ENCODE assay signal across 9 cellular contexts in the genomic region with DNA sequence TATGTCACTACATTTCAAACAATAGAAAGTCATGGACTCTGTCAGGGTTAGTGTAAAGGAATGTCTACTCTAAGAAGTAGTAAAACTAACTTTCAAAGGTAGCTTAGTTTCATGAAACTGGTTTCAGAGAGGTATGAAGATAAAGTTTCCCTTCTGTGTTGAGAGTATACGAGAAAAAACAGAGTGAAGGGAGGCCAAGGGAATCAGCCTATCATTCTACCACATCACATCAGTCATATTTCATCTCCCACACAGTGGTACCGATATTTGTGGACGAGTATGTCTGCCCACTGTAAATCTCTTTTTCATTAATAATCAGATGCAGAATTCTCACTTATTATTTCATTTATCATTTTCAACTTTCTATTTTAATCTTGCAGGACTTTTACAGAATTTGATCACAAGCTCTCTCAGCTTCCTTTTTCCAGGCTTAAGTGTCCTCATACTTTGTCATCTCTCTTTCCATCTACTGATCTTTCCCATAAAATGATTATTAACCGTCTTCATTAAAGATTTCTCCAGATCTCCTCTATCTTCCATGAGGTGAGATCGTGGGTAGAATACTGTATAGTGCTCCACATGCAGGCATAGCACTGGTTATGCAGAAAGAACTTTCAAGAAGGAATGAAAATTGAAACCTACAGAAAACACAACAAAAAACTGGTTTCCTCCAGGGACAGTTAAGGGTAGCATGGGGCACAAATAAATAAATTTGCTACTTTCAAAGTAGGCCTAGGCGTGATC. TPM values are rescaled to one million over a fixed set of nuclear protein-coding genes. Genes with fewer than 3 reads are reported as not detected.
A peak's percentile ranks its signal among the peaks of the same experiment; 100 is the strongest.
DNase-seq lines count a peak whose midpoint lies in the region; ATAC-seq, FAIRE-seq and TF ChIP-seq lines count a peak whose summit lies in the region.
"Had no signal": no experiment of that assay in that cellular context is flagged by ENCODE, and none has a peak within 500 bp of the region (broad histone marks: within the 10 kb centered on the region; RNA-seq: fewer than 3 reads in every experiment).

No MANE protein-coding gene starts in this region.

- H3K9me3 Mint-ChIP-seq in CD8-positive, alpha-beta T cell: no peaks in the 10 kb centered on the region
- H3K9me3 Mint-ChIP-seq in nephron progenitor cell: peaks cover 3% of the 10 kb centered on the region

- no peak for TF ChIP-seq CTCF in CD8-positive, alpha-beta T cell (IDR thresholded peaks at IDR 0.05)
- TF ChIP-seq CTCF in K562 (IDR thresholded peaks at IDR 0.05 in 2 of 3, conservative IDR thresholded peaks at IDR 0.05 in 1 of 3; ENCODE audit: insufficient read depth in 2 of 3, low read depth in 1 of 3, low read length in 3 of 3) (no peak), nephron progenitor cell (IDR thresholded peaks at IDR 0.05) (no peak)

- peaks cover 3% of the 10 kb centered on the region for H3K36me3 Mint-ChIP-seq in CD8-positive, alpha-beta T cell
- H3K36me3 Mint-ChIP-seq in nephron progenitor cell (ENCODE audit: low read depth): no peaks in the 10 kb centered on the region

- no peaks in the 10 kb centered on the region for H3K36me3 ChIP-seq in CD8-positive, alpha-beta T cell (ENCODE audit: insufficient read depth, low read length)
- no peaks in the 10 kb centered on the region for H3K36me3 ChIP-seq in K562 (ENCODE audit: control insufficient read depth, insufficient read depth, low read length)

- peak overlapping the region; percentile 61 for H3K27ac Mint-ChIP-seq in CD8-positive, alpha-beta T cell
- H3K27ac Mint-ChIP-seq in nephron progenitor cell: no peak overlapping the region

- no peak for TF ChIP-seq RAD21 in K562 (CRISPR knock-in tag; conservative IDR thresholded peaks at IDR 0.05 in 1 of 2, IDR thresholded peaks at IDR 0.05 in 1 of 2)

- no peaks in the 10 kb centered on the region for H3K27me3 ChIP-seq in CD8-positive, alpha-beta T cell (ENCODE audit: insufficient read depth, low read length)
- no peaks in the 10 kb centered on the region for H3K27me3 ChIP-seq in K562 (ENCODE audit: control insufficient read depth in 2 of 2, insufficient read depth in 2 of 2, low read length in 2 of 2)

- no peak overlapping the region for H3K27ac ChIP-seq in CD8-positive, alpha-beta T cell (ENCODE audit: low read depth, low read length)
- H3K27ac ChIP-seq in K562 (ENCODE audit: extremely low read depth, low read depth, low read length): no peak overlapping the region

- in situ Hi-C loops in K562 (cut with MboI): loop anchor here (10.0 kb wide), 1 partner anchor 203 kb away; no protein-coding TSS in a partner anchor

- no peak for TF ChIP-seq EP300 in K562 (IDR thresholded peaks at IDR 0.05; ENCODE audit: low read length)

- no peak for DNase-seq in CD8-positive, alpha-beta T cell
- DNase-seq in K562 (ENCODE audit: extremely low read depth in 1 of 4, low spot score in 3 of 4) (no peak), nephron progenitor cell (no peak), NCI-H146 (lab: John Stamatoyannopoulos, UW) (no peak), NCI-H2081 (lab: John Stamatoyannopoulos, UW) (no peak)
- DNase-seq: stimulated activated naive CD4-positive, alpha-beta T cell treated with Interleukin-2 at 50 U/mL for 16 hours had no signal

- H3K4me3 ChIP-seq in CD8-positive, alpha-beta T cell (ENCODE audit: low read depth, low read length): no peak overlapping the region
- no peak overlapping the region for H3K4me3 ChIP-seq in K562

- no peak for FAIRE-seq in K562 (lab: Jason Lieb, UNC)

- POLR2A ChIA-PET in CD8-positive, alpha-beta T cell (lab: Charles Lee): interaction anchor here (1.3 kb wide), 1 partner anchor 10 kb away, joined by 8 read pairs; no protein-coding TSS in a partner anchor
- POLR2A ChIA-PET in K562 (lab: Yijun Ruan, JAX): no interaction called here

- peaks cover 30% of the 10 kb centered on the region for H3K4me1 Mint-ChIP-seq in CD8-positive, alpha-beta T cell (ENCODE audit: low read depth)
- peaks cover 40% of the 10 kb centered on the region for H3K4me1 Mint-ChIP-seq in nephron progenitor cell

- CTCF ChIA-PET in CD8-positive, alpha-beta T cell (lab: Charles Lee): interaction anchor here (0.6 to 2.5 kb wide), 22 partner anchors 9 to 1411 kb away, joined by 3 to 21 read pairs (median 4); partner anchors contain the start of gene IFI16
- CTCF ChIA-PET in K562 (lab: Yijun Ruan, JAX; ENCODE audit: low intra/inter-chr PET ratio): interaction anchor here (0.6 to 1.4 kb wide), 4 partner anchors 74 to 491 kb away, joined by 3 to 5 read pairs (median 4); no protein-coding TSS in a partner anchor

- H2AFZ ChIP-seq in K562 (ENCODE audit: low read depth, low read length): no peak overlapping the region

- H3K79me2 ChIP-seq in K562 (ENCODE audit: control insufficient read depth, insufficient read depth, low read length): no peaks in the 10 kb centered on the region

- peaks cover 6% of the 10 kb centered on the region for H3K4me1 ChIP-seq in CD8-positive, alpha-beta T cell (ENCODE audit: insufficient read depth, low read length)
- no peaks in the 10 kb centered on the region; a peak in 1 of 5 replicates for H3K4me1 ChIP-seq in K562 (replicated peaks in 1 of 2; ENCODE audit: control insufficient read depth in 2 of 2, insufficient read depth in 2 of 2, low read length in 2 of 2)

- TF ChIP-seq POLR2A in K562 (conservative IDR thresholded peaks at IDR 0.05): no peak

- no peaks in the 10 kb centered on the region for H3K9me1 ChIP-seq in K562 (ENCODE audit: control insufficient read depth, insufficient read depth, low read length)

- no peaks in the 10 kb centered on the region for H3K9me3 ChIP-seq in CD8-positive, alpha-beta T cell (ENCODE audit: low read length)
- no peaks in the 10 kb centered on the region for H3K9me3 ChIP-seq in K562 (replicated peaks; ENCODE audit: control insufficient read depth, insufficient read depth, low read depth, low read length)

- H3K9ac ChIP-seq in K562 (ENCODE audit: insufficient read depth in 1 of 2, low read depth in 2 of 2, low read length in 2 of 2): no peak overlapping the region

- peak; percentile 33 for ATAC-seq in CD8-positive, alpha-beta T cell
- ATAC-seq in HG02852 (IDR thresholded peaks at IDR 0.05; ENCODE audit: unreplicated experiment) (peak; percentile 16), K562 (peak; percentile 47; the same call in 2 of the 3 replicates), GM21390 (IDR thresholded peaks at IDR 0.05; ENCODE audit: unreplicated experiment) (no peak), GM19463 (IDR thresholded peaks at IDR 0.05; ENCODE audit: unreplicated experiment) (no peak)

- H3K4me2 ChIP-seq in K562 (ENCODE audit: insufficient read depth, low read length): no peak overlapping the region

- no peaks in the 10 kb centered on the region for H4K20me1 ChIP-seq in K562 (replicated peaks; ENCODE audit: control insufficient read depth, insufficient read depth, low read length)

- no peaks in the 10 kb centered on the region for H3K27me3 Mint-ChIP-seq in CD8-positive, alpha-beta T cell (ENCODE audit: low read depth)
- H3K27me3 Mint-ChIP-seq in nephron progenitor cell (ENCODE audit: low read depth, poor library complexity): no peaks in the 10 kb centered on the region

- intact Hi-C loops in CD8-positive, alpha-beta T cell (cut with DNase I, micrococcal nuclease): loop anchor here (1.0 to 10.0 kb wide), 10 partner anchors 9 to 1033 kb away; partner anchors contain the start of gene IFI16 (in 1 of the 2)
- intact Hi-C loops in K562 (cut with micrococcal nuclease): loop anchor here (1.0 to 10.0 kb wide), 6 partner anchors 75 to 796 kb away; partner anchors contain the start of gene SPTA1

- peak overlapping the region; percentile 54 for H3K4me3 Mint-ChIP-seq in CD8-positive, alpha-beta T cell
- H3K4me3 Mint-ChIP-seq in nephron progenitor cell: peak overlapping the region; percentile 94

- 21% methylated on average over 6 of the region's 6 CpGs for WGBS in K562 (ENCODE audit: insufficient coverage, low coverage, missing lambda C conversion rate)

- BruUV-seq in K562 (replicated peaks; lab: Mats Ljungman, UMichigan): no TSS peak

TF ChIP-seq in K562, 482 proteins besides CTCF, POLR2A, EP300 and RAD21:
- TF ChIP-seq PPARD (CRISPR knock-in tag; IDR thresholded peaks at IDR 0.05): no peak
- TF ChIP-seq ERF (CRISPR knock-in tag; IDR thresholded peaks at IDR 0.05): no peak
- TF ChIP-seq, protein P1, sequence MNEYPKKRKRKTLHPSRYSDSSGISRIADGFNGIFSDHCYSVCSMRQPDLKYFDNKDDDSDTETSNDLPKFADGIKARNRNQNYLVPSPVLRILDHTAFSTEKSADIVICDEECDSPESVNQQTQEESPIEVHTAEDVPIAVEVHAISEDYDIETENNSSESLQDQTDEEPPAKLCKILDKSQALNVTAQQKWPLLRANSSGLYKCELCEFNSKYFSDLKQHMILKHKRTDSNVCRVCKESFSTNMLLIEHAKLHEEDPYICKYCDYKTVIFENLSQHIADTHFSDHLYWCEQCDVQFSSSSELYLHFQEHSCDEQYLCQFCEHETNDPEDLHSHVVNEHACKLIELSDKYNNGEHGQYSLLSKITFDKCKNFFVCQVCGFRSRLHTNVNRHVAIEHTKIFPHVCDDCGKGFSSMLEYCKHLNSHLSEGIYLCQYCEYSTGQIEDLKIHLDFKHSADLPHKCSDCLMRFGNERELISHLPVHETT (CRISPR knock-in tag; conservative IDR thresholded peaks at IDR 0.05 in 1 of 2, IDR thresholded peaks at IDR 0.05 in 1 of 2): no peak

RNA-seq across cellular contexts. Expression of gene IFI16, which starts 11.5 kb away (rescaled TPM):
- 10 to 100 TPM; 26.1 to 32.1 TPM for total RNA-seq in CD8-positive, alpha-beta T cell
- total RNA-seq in K562 (2011; cell fraction: chromatin; rRNA removed; ENCODE audit: low replicate concordance): 0.25 and 0.32 TPM in 2 replicates
- 0.17 TPM in 1 of 2 replicates, not detected in the other for total RNA-seq in K562 (2011; cell fraction: nucleolus; rRNA removed)
- 0.84 TPM in 1 of 2 replicates, not detected in the other for total RNA-seq in K562 (2011; cell fraction: nucleoplasm; rRNA removed)
- total RNA-seq in K562 (2014; rRNA removed): 1.2 and 1.6 TPM in 2 replicates
- total RNA-seq in K562 (2014; rRNA removed; fragmentation: Illumina TruSeq; extraction: Trizol): 0.45 and 1.0 TPM in 2 replicates
- total RNA-seq in K562 (2015; rRNA removed; fragmentation: Illumina TruSeq; extraction: Trizol): 1.4 and 1.9 TPM in 2 replicates
- total RNA-seq in K562 (2021): 1.1 and 1.8 TPM in 2 replicates
- polyA plus RNA-seq in K562 (2011; rRNA removed): 0.18 and 0.70 TPM in 2 replicates
- 0.04 and 0.19 TPM in 2 replicates for polyA plus RNA-seq in K562 (2011; cell fraction: cytosol; rRNA removed)
- 0.15 and 0.51 TPM in 2 replicates for polyA plus RNA-seq in K562 (2011; cell fraction: nucleus; rRNA removed)
- polyA plus RNA-seq in K562 (2012): 2.9 and 16.3 TPM in 2 replicates
- 2.6 and 3.2 TPM in 2 replicates for polyA plus RNA-seq in K562 (2014; fragmentation: Illumina TruSeq; extraction: Trizol)
- polyA plus RNA-seq in K562 (2014; fragmentation: Nextera tagmentation; extraction: Ambion mirVana): 1 to 10 TPM; 1.7 to 2.8 TPM
- polyA plus RNA-seq in K562 (2014; rRNA removed): 1.6 and 2.3 TPM in 2 replicates
- 0.33 and 0.63 TPM in 2 replicates for polyA minus RNA-seq in K562 (2011; rRNA and poly(A)+ RNA removed)
- 0.67 TPM in 1 of 2 replicates, not detected in the other for polyA minus RNA-seq in K562 (2011; cell fraction: cytosol; rRNA and poly(A)+ RNA removed)
- 0.27 TPM in 1 of 2 replicates, not detected in the other for polyA minus RNA-seq in K562 (2011; cell fraction: nucleus; rRNA and poly(A)+ RNA removed)

Comparison
In these comparisons a context has a peak if more than half of its experiments do, and no peak if none do; other contexts are left out.
1. ATAC-seq: peak in CD8-positive, alpha-beta T cell (single experiment), HG02852 (single experiment) and K562 (single experiment); none in GM21390 (single experiment) and GM19463 (single experiment).
2. RNA of gene IFI16, which starts 11.5 kb away (total RNA-seq): 26.1 to 32.1 TPM in CD8-positive, alpha-beta T cell; 0.17 to 1.9 TPM in K562; every median in the first group is over 4 times any median in the second.